ENCODE assay signal across 23 cellular contexts in genomic region chr3:99809565-99809964, GRCh38.
"Had no signal": no experiment of that assay in that cellular context is flagged by ENCODE, and none has a peak within 500 bp of the region (broad histone marks: within the 10 kb centered on the region; RNA-seq: fewer than 3 reads in every experiment).

No MANE protein-coding gene starts in this region.

- H3K27me3 ChIP-seq: pancreas, tibial nerve, uterus had no signal

- FAIRE-seq: keratinocyte, pancreas had no signal

- H3K4me3 ChIP-seq: lower lobe of right lung, pancreas, prostate gland, skin epidermis, tibial nerve, uterus had no signal

- ATAC-seq: left colon; lower lobe of right lung; naive thymus-derived CD8-positive, alpha-beta T cell; pancreas; sciatic nerve; stimulated activated naive CD8-positive, alpha-beta T cell treated with anti-CD3 and anti-CD28 coated beads, Interleukin-15, amount 100 ng/mL, for 72 hours had no signal

- H3K27ac ChIP-seq: lower lobe of right lung, pancreas, prostate gland, skin epidermis, tibial nerve, uterus had no signal

- H3K9me3 ChIP-seq: pancreas, prostate gland had no signal

- DNase-seq: hippocampal formation; kidney glomerular epithelial cell; left colon; lower lobe of right lung; mammary epithelial cell; mesenchymal stem cell; naive thymus-derived CD8-positive, alpha-beta T cell; nucleus accumbens; pancreas; posterior cingulate gyrus; stimulated activated CD4-positive, alpha-beta T cell treated with anti-CD3 and anti-CD28 coated beads, Interleukin-12 subunit alpha, Interleukin-12 subunit beta, amount 100 ng/mL, for 4 hours; stimulated activated CD4-positive, alpha-beta T cell treated with anti-CD3 and anti-CD28 coated beads, Interleukin-15, amount 100 ng/mL, for 24 hours; stimulated activated CD4-positive, alpha-beta T cell treated with anti-CD3 and anti-CD28 coated beads, Interleukin-2, amount 100 ng/mL, for 24 hours; stimulated activated CD4-positive, alpha-beta T cell treated with anti-CD3 and anti-CD28 coated beads, Interleukin-4, amount 100 ng/mL, for 1 hour; stimulated activated naive CD4-positive, alpha-beta T cell; stimulated activated naive CD8-positive, alpha-beta T cell treated with anti-CD3 and anti-CD28 coated beads, Interleukin-15, amount 100 ng/mL, for 72 hours; substantia nigra; uterus had no signal

- H3K36me3 ChIP-seq: lower lobe of right lung, pancreas, prostate gland, uterus had no signal

- H3K4me1 ChIP-seq: lower lobe of right lung, pancreas, prostate gland, tibial nerve, uterus had no signal
